ENCODE assay signal across 8 cellular contexts in the genomic region with DNA sequence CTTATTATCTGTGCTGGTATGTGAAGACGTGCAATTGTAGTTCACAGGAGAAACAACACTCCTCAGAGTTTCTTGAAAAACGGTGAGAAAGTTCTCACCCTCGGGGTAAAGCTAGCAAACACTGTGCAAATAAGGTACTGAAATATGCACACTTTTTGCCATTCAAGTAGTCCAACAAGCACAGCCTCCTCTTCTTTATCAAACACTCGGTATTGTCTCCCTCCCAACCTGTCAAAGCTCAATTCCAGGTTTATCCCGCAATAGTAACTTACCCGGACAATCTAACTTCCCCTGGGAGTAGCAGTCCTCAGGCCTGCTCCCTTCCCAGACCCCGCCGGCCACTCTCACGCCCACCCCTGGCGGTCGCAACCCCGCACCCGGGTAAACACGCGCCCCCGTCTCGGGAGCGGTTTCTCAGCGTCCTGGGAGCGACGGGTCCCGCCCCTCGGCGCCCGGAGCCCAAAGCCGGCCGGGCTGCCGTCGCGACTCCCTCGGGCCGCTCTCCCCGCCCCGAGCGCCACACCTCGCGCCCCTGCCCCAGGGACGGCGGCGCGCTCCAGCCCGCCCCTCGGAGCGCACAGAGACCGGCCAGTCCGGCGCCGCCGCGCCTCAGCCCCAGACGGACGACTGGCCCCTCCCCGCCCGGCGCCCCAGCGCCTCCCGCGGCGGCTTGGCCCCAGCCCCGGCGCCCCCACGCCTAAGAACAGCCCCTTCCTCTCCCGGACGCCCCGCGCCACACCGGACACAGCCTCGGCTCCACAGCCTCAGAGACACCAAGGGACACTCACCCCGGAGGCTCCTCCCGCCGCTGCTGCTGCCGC. TPM values are rescaled to one million over a fixed set of nuclear protein-coding genes. Genes with fewer than 3 reads are reported as not detected.
DNase-seq lines count a peak whose midpoint lies in the region; ATAC-seq, FAIRE-seq and TF ChIP-seq lines count a peak whose summit lies in the region.

No MANE protein-coding gene starts in this region.

- H3K4me1 ChIP-seq in CD4-positive, alpha-beta memory T cell (ENCODE audit: insufficient read depth, low read length): peaks cover 32% of the 10 kb centered on the region
- peaks cover 0 to 8% of the 10 kb centered on the region in 2 experiments; a peak in 3 of 5 replicates for H3K4me1 ChIP-seq in K562 (replicated peaks in 1 of 2; ENCODE audit: control insufficient read depth in 2 of 2, insufficient read depth in 2 of 2, low read length in 2 of 2)
- peaks cover 17% of the 10 kb centered on the region for H3K4me1 ChIP-seq in iPS-18a (ENCODE audit: control insufficient read depth, low read depth, low read length)
- H3K4me1 ChIP-seq in skeletal muscle satellite cell (ENCODE audit: control insufficient read depth, insufficient read depth, low read length): peaks cover 15% of the 10 kb centered on the region

- H3K79me2 ChIP-seq in K562 (ENCODE audit: control insufficient read depth, insufficient read depth, low read length): peaks cover 66% of the 10 kb centered on the region

- no peak for TF ChIP-seq EP300 in K562 (IDR thresholded peaks at IDR 0.05; ENCODE audit: low read length)

- H2AFZ ChIP-seq in K562 (ENCODE audit: low read depth, low read length): peak overlapping the region; percentile 72; the same call in 1 of the 2 replicates

- H3K9me3 ChIP-seq in CD4-positive, alpha-beta memory T cell (ENCODE audit: control insufficient read depth in 1 of 2, low read length in 2 of 2): no peaks in the 10 kb centered on the region
- H3K9me3 ChIP-seq in K562 (replicated peaks; ENCODE audit: control insufficient read depth, insufficient read depth, low read depth, low read length) (no peaks in the 10 kb centered on the region), iPS-18a (ENCODE audit: control insufficient read depth, low read depth, low read length) (no peaks in the 10 kb centered on the region), skeletal muscle satellite cell (replicated peaks; ENCODE audit: low read length) (no peaks in the 10 kb centered on the region)

- TF ChIP-seq RAD21 in K562 (CRISPR knock-in tag; conservative IDR thresholded peaks at IDR 0.05 in 1 of 2, IDR thresholded peaks at IDR 0.05 in 1 of 2): no peak

- POLR2A ChIA-PET in CD4-positive, alpha-beta memory T cell (lab: Charles Lee; ENCODE audit: partially characterized antibody): interaction anchor here (1.2 to 1.5 kb wide), 2 partner anchors 147 to 149 kb away, joined by 3 read pairs; a partner anchor contains a TSS
- POLR2A ChIA-PET in K562 (lab: Yijun Ruan, JAX): interaction anchor here (1.4 to 2.5 kb wide), 2 partner anchors 9 to 14 kb away, joined by 5 to 12 read pairs; no protein-coding TSS in a partner anchor

- H3K9ac ChIP-seq in K562 (ENCODE audit: insufficient read depth in 1 of 2, low read depth in 2 of 2, low read length in 2 of 2) (peak overlapping the region; percentile 81 to 93), iPS-18a (ENCODE audit: low read length) (peak overlapping the region; percentile 41), skeletal muscle satellite cell (ENCODE audit: low read depth, low read length) (peak overlapping the region; percentile 77)

- no peak for FAIRE-seq in K562 (lab: Jason Lieb, UNC)

- peak in 2 of 5 donors; percentile 11 to 18 for DNase-seq in CD4-positive, alpha-beta memory T cell
- DNase-seq in RPMI7951 (ENCODE audit: low read depth) (peak; percentile 60), K562 (ENCODE audit: extremely low read depth in 1 of 4, low spot score in 3 of 4) (peak; percentile 60 to 71 (median 68))
- no peak for DNase-seq in activated effector memory CD4-positive, alpha-beta T cell treated with Interleukin-2 at 50 U/mL for 16 hours

- peaks cover 35 to 67% (median 45%) of the 10 kb centered on the region in 4 donors for H3K4me1 Mint-ChIP-seq in CD4-positive, alpha-beta memory T cell

- ATAC-seq in GM19025 (IDR thresholded peaks at IDR 0.05; ENCODE audit: low read depth, unreplicated experiment) (peak; percentile 48), HG03135 (IDR thresholded peaks at IDR 0.05; ENCODE audit: unreplicated experiment) (peak; percentile 67), K562 (peak; percentile 85)

- H3K4me3 Mint-ChIP-seq in CD4-positive, alpha-beta memory T cell: peak overlapping the region; percentile 92 to 98 (median 94)

- H3K36me3 ChIP-seq in CD4-positive, alpha-beta memory T cell (ENCODE audit: insufficient read depth, low read length): no peaks in the 10 kb centered on the region
- H3K36me3 ChIP-seq in K562 (ENCODE audit: control insufficient read depth, insufficient read depth, low read length): no peaks in the 10 kb centered on the region
- H3K36me3 ChIP-seq in iPS-18a (ENCODE audit: control insufficient read depth, low read depth, low read length): no peaks in the 10 kb centered on the region
- no peaks in the 10 kb centered on the region for H3K36me3 ChIP-seq in skeletal muscle satellite cell (ENCODE audit: insufficient read depth, low read length)

- WGBS in K562 (ENCODE audit: insufficient coverage, low coverage, missing lambda C conversion rate): 0% methylated on average over 27 of the region's 72 CpGs

- no peaks in the 10 kb centered on the region for H3K27me3 ChIP-seq in CD4-positive, alpha-beta memory T cell (ENCODE audit: insufficient read depth, low read length)
- H3K27me3 ChIP-seq in K562 (ENCODE audit: control insufficient read depth in 2 of 2, insufficient read depth in 2 of 2, low read length in 2 of 2) (no peaks in the 10 kb centered on the region), iPS-18a (ENCODE audit: control insufficient read depth, insufficient read depth, low read length) (no peaks in the 10 kb centered on the region), skeletal muscle satellite cell (ENCODE audit: control insufficient read depth, insufficient read depth, low read length) (no peaks in the 10 kb centered on the region)

- H3K4me2 ChIP-seq in K562 (ENCODE audit: insufficient read depth, low read length) (peak overlapping the region; percentile 95), skeletal muscle satellite cell (ENCODE audit: low read length) (peak overlapping the region; percentile 87)

- peak overlapping the region; percentile 48 to 96 for H3K4me3 ChIP-seq in CD4-positive, alpha-beta memory T cell (ENCODE audit: low read length in 2 of 2)
- peak overlapping the region; percentile 86 for H3K4me3 ChIP-seq in K562
- H3K4me3 ChIP-seq in iPS-18a (ENCODE audit: low read length): peak overlapping the region; percentile 90
- H3K4me3 ChIP-seq in skeletal muscle satellite cell (ENCODE audit: low read length): peak overlapping the region; percentile 73

- H3K27ac Mint-ChIP-seq in CD4-positive, alpha-beta memory T cell: peak overlapping the region; percentile 88 to 97 (median 96)

- no peak for TF ChIP-seq CTCF in K562 (IDR thresholded peaks at IDR 0.05 in 2 of 3, conservative IDR thresholded peaks at IDR 0.05 in 1 of 3; ENCODE audit: insufficient read depth in 2 of 3, low read depth in 1 of 3, low read length in 3 of 3)

- TF ChIP-seq POLR2A in K562 (conservative IDR thresholded peaks at IDR 0.05): no peak

- CTCF ChIA-PET in CD4-positive, alpha-beta memory T cell (lab: Charles Lee; ENCODE audit: partially characterized antibody): interaction anchor here (1.1 to 1.2 kb wide), 2 partner anchors 217 to 219 kb away, joined by 4 read pairs; a partner anchor contains a TSS
- CTCF ChIA-PET in K562 (lab: Yijun Ruan, JAX; ENCODE audit: low intra/inter-chr PET ratio): interaction anchor here (1.1 kb wide), 1 partner anchor 10 kb away, joined by 3 read pairs; no protein-coding TSS in a partner anchor

- in situ Hi-C loops in K562 (cut with MboI): no loop called here

- H4K20me1 ChIP-seq in K562 (replicated peaks; ENCODE audit: control insufficient read depth, insufficient read depth, low read length): peaks cover 5% of the 10 kb centered on the region; the same call in 1 of the 2 replicates

- no peaks in the 10 kb centered on the region for H3K9me1 ChIP-seq in K562 (ENCODE audit: control insufficient read depth, insufficient read depth, low read length)

- H3K36me3 Mint-ChIP-seq in CD4-positive, alpha-beta memory T cell: peaks cover 0 to 9% of the 10 kb centered on the region in 2 donors

- H3K9me3 Mint-ChIP-seq in CD4-positive, alpha-beta memory T cell: peaks cover 0 to 1% (median 0%) of the 10 kb centered on the region in 8 donors

- BruUV-seq in K562 (replicated peaks; lab: Mats Ljungman, UMichigan): no TSS peak

- H3K27me3 Mint-ChIP-seq in CD4-positive, alpha-beta memory T cell: no peaks in the 10 kb centered on the region

- intact Hi-C loops in CD4-positive, alpha-beta memory T cell (cut with micrococcal nuclease): loop anchor here (1.0 to 5.0 kb wide), 3 partner anchors 125 to 220 kb away; a partner anchor contains a TSS
- intact Hi-C loops in K562 (cut with micrococcal nuclease): loop anchor here (5.0 kb wide), 2 partner anchors 50 to 65 kb away; no protein-coding TSS in a partner anchor

- peak overlapping the region; percentile 83 for H3K27ac ChIP-seq in CD4-positive, alpha-beta memory T cell (ENCODE audit: low read depth, low read length)
- peak overlapping the region; percentile 88 for H3K27ac ChIP-seq in K562 (ENCODE audit: extremely low read depth, low read depth, low read length)
- no peak overlapping the region for H3K27ac ChIP-seq in iPS-18a (ENCODE audit: low read length)

RNA-seq across cellular contexts. Expression of a gene that starts 0.6 kb away (rescaled TPM):
- 10 to 100 TPM; 30.3 to 38.3 TPM for total RNA-seq in CD4-positive, alpha-beta memory T cell
- polyA plus RNA-seq in CD4-positive, alpha-beta memory T cell: 1 to 10 TPM; 6.9 to 8.7 TPM
- 9.5 and 11.3 TPM in 2 replicates for total RNA-seq in RPMI7951 (2014; rRNA removed; shearing (Covaris generic))
- 9.3 and 32.8 TPM in 2 replicates for total RNA-seq in K562 (2011; cell fraction: chromatin; rRNA removed; ENCODE audit: low replicate concordance)
- total RNA-seq in K562 (2011; cell fraction: nucleolus; rRNA removed): 6.2 and 9.1 TPM in 2 replicates
- total RNA-seq in K562 (2011; cell fraction: nucleoplasm; rRNA removed): 11.4 and 16.4 TPM in 2 replicates
- total RNA-seq in K562 (2014; rRNA removed): 5.3 and 5.8 TPM in 2 replicates
- 8.5 and 9.6 TPM in 2 replicates for total RNA-seq in K562 (2014; rRNA removed; fragmentation: Illumina TruSeq; extraction: Trizol)
- total RNA-seq in K562 (2015; rRNA removed; fragmentation: Illumina TruSeq; extraction: Trizol): 8.7 and 9.8 TPM in 2 replicates
- 12.3 and 12.9 TPM in 2 replicates for total RNA-seq in K562 (2021)
- polyA plus RNA-seq in K562 (2011; rRNA removed): 7.1 and 7.6 TPM in 2 replicates
- 5.3 and 6.2 TPM in 2 replicates for polyA plus RNA-seq in K562 (2011; cell fraction: cytosol; rRNA removed)
- 5.9 and 7.2 TPM in 2 replicates for polyA plus RNA-seq in K562 (2011; cell fraction: nucleus; rRNA removed)
- polyA plus RNA-seq in K562 (2012): 5.0 TPM in 2 replicates
- polyA plus RNA-seq in K562 (2014; fragmentation: Illumina TruSeq; extraction: Trizol): 5.8 and 6.2 TPM in 2 replicates
- polyA plus RNA-seq in K562 (2014; fragmentation: Nextera tagmentation; extraction: Ambion mirVana): 1 to 10 TPM; 2.5 to 4.5 TPM
- 4.5 and 5.2 TPM in 2 replicates for polyA plus RNA-seq in K562 (2014; rRNA removed)
- polyA minus RNA-seq in K562 (2011; rRNA and poly(A)+ RNA removed): 15.0 and 16.7 TPM in 2 replicates
- 7.6 and 9.7 TPM in 2 replicates for polyA minus RNA-seq in K562 (2011; cell fraction: cytosol; rRNA and poly(A)+ RNA removed)
- polyA minus RNA-seq in K562 (2011; cell fraction: nucleus; rRNA and poly(A)+ RNA removed): 3.8 and 5.8 TPM in 2 replicates
- 19.5 and 20.3 TPM in 2 replicates for total RNA-seq in skeletal muscle satellite cell (2012; rRNA removed)

RNA-seq across cellular contexts. Expression of a gene that starts 14.7 kb away (rescaled TPM):
- total RNA-seq in CD4-positive, alpha-beta memory T cell: not detected
- not detected for polyA plus RNA-seq in CD4-positive, alpha-beta memory T cell
- total RNA-seq in RPMI7951 (2014; rRNA removed; shearing (Covaris generic)): not detected in 2 replicates
- not detected in 2 replicates for total RNA-seq in K562 (2011; cell fraction: chromatin; rRNA removed; ENCODE audit: low replicate concordance)
- total RNA-seq in K562 (2011; cell fraction: nucleolus; rRNA removed): not detected in 2 replicates
- total RNA-seq in K562 (2011; cell fraction: nucleoplasm; rRNA removed): not detected in 2 replicates
- total RNA-seq in K562 (2014; rRNA removed): not detected in 2 replicates
- not detected in 2 replicates for total RNA-seq in K562 (2014; rRNA removed; fragmentation: Illumina TruSeq; extraction: Trizol)
- not detected in 2 replicates for total RNA-seq in K562 (2015; rRNA removed; fragmentation: Illumina TruSeq; extraction: Trizol)
- not detected in 2 replicates for total RNA-seq in K562 (2021)
- polyA plus RNA-seq in K562 (2011; rRNA removed): not detected in 2 replicates
- polyA plus RNA-seq in K562 (2011; cell fraction: cytosol; rRNA removed): not detected in 2 replicates
- not detected in 2 replicates for polyA plus RNA-seq in K562 (2011; cell fraction: nucleus; rRNA removed)
- polyA plus RNA-seq in K562 (2012): not detected in 2 replicates
- polyA plus RNA-seq in K562 (2014; fragmentation: Illumina TruSeq; extraction: Trizol): not detected in 2 replicates
- not detected for polyA plus RNA-seq in K562 (2014; fragmentation: Nextera tagmentation; extraction: Ambion mirVana)
- not detected in 2 replicates for polyA plus RNA-seq in K562 (2014; rRNA removed)
- polyA minus RNA-seq in K562 (2011; rRNA and poly(A)+ RNA removed): not detected in 2 replicates
- polyA minus RNA-seq in K562 (2011; cell fraction: cytosol; rRNA and poly(A)+ RNA removed): not detected in 2 replicates
- polyA minus RNA-seq in K562 (2011; cell fraction: nucleus; rRNA and poly(A)+ RNA removed): not detected in 2 replicates
- total RNA-seq in skeletal muscle satellite cell (2012; rRNA removed): not detected in 2 replicates
